Comparison of ENCODE assay signal across 1 cellular context in the genomic region with DNA sequence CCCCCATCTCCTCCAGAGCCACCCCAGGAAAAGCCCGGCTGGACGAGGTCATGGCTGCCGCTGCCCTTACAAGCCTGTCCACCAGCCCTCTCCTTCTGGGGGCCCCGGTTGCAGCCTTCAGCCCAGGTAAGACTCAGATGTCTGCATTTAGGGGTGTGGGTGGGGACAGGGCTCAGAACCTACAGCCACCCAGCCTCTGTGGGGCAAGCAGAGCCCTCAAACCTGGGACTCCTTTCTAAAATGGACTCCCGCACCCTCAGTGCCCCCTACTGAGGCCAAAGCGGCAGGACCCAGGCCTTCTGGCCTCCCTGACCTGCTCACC.
TF ChIP-seq lines count a peak whose summit lies in the region.

No MANE protein-coding gene starts in this region.

TF ChIP-seq in HEK293, 187 proteins besides CTCF, POLR2A, EP300 and RAD21 (continued from another document):
- TF ChIP-seq ZNF341 (tag by site-specific recombination; IDR thresholded peaks at IDR 0.05; ENCODE audit: low read depth) (no peak), ZNF529 (tag by site-specific recombination; IDR thresholded peaks at IDR 0.05; ENCODE audit: insufficient replicate concordance) (no peak)
TF ChIP-seq in HEK293: peak in this region for 0.
